In genomic region chr12:52280796-52281560, GRCh38 we compare ENCODE assay signal across 10 cellular contexts. TPM values are rescaled to one million over a fixed set of nuclear protein-coding genes. Genes with fewer than 3 reads are reported as not detected.
DNase-seq lines count a peak whose midpoint lies in the region; ATAC-seq and TF ChIP-seq lines count a peak whose summit lies in the region.
"Had no signal": no experiment of that assay in that cellular context is flagged by ENCODE, and none has a peak within 500 bp of the region (broad histone marks: within the 10 kb centered on the region; RNA-seq: fewer than 3 reads in every experiment).

No MANE protein-coding gene starts in this region.

- peak overlapping the region; percentile 14 for H3K27ac ChIP-seq in colonic mucosa
- peak overlapping the region; percentile 82 for H3K27ac ChIP-seq in lower lobe of right lung
- H3K27ac ChIP-seq in uterus = peak overlapping the region; percentile 47 to 65

- H3K4me3 Mint-ChIP-seq in activated T-cell treated with anti-CD3 and anti-CD28 coated beads, Interleukin-2, amount 50 U/mL, for 4 hours = no peak overlapping the region

- intact Hi-C loops in colonic mucosa (cut with DNase I) = no loop called here
- intact Hi-C loops in lower lobe of right lung (cut with DNase I) = no loop called here
- intact Hi-C loops in uterus (cut with DNase I; ENCODE audit: low total_unique reads) = no loop called here

- peaks cover 7% of the 10 kb centered on the region for H3K4me1 Mint-ChIP-seq in activated T-cell treated with anti-CD3 and anti-CD28 coated beads, Interleukin-2, amount 50 U/mL, for 4 hours (ENCODE audit: low read depth)

- TF ChIP-seq CTCF in colonic mucosa (IDR thresholded peaks at IDR 0.05) (no peak), lower lobe of right lung (IDR thresholded peaks at IDR 0.05) (no peak), uterus (IDR thresholded peaks at IDR 0.05) (no peak)

- H3K9ac ChIP-seq in colonic mucosa (ENCODE audit: low read depth in 2 of 2, low read length in 2 of 2) = no peak overlapping the region

- H3K4me3 ChIP-seq in colonic mucosa = no peak overlapping the region
- H3K4me3 ChIP-seq in lower lobe of right lung = no peak overlapping the region
- no peak overlapping the region for H3K4me3 ChIP-seq in uterus

- H3K27me3 ChIP-seq in colonic mucosa (no peaks in the 10 kb centered on the region), lower lobe of right lung (ENCODE audit: low read depth) (peaks cover 7% of the 10 kb centered on the region), uterus (no peaks in the 10 kb centered on the region)

- H3K9me3 Mint-ChIP-seq in activated T-cell treated with anti-CD3 and anti-CD28 coated beads, Interleukin-2, amount 50 U/mL, for 4 hours = no peaks in the 10 kb centered on the region

- H3K27me3 Mint-ChIP-seq in activated T-cell treated with anti-CD3 and anti-CD28 coated beads, Interleukin-2, amount 50 U/mL, for 4 hours (ENCODE audit: low read depth) = peaks cover 20% of the 10 kb centered on the region

- no peaks in the 10 kb centered on the region for H3K9me3 ChIP-seq in colonic mucosa
- H3K9me3 ChIP-seq in lower lobe of right lung = no peaks in the 10 kb centered on the region
- no peaks in the 10 kb centered on the region for H3K9me3 ChIP-seq in uterus

- no peaks in the 10 kb centered on the region for H3K4me1 ChIP-seq in colonic mucosa
- peaks cover 30% of the 10 kb centered on the region for H3K4me1 ChIP-seq in lower lobe of right lung
- H3K4me1 ChIP-seq in uterus = no peaks in the 10 kb centered on the region

- DNase-seq in SIG-M5 treated with dmso at 0.1 percent for 504 hours (lab: John Stamatoyannopoulos, UW; ENCODE audit: unreplicated experiment) (peak; percentile 61), SIG-M5 (lab: John Stamatoyannopoulos, UW) (no peak), colonic mucosa (peak; percentile 25), lower lobe of right lung (peak; percentile 77), uterus (peak; percentile 46 to 50), HuH-7 (ENCODE audit: low spot score) (no peak), GM19238 (ENCODE audit: insufficient read length, low spot score) (no peak)
- no peak for DNase-seq in activated T-cell treated with anti-CD3 and anti-CD28 coated beads, Interleukin-2, amount 50 U/mL, for 4 hours
- DNase-seq: activated CD8-positive, alpha-beta memory T cell treated with anti-CD3 and anti-CD28 coated beads, Interleukin-2, amount 50 U/mL, for 48 hours; NCI-H2107 had no signal

- H3K36me3 Mint-ChIP-seq in activated T-cell treated with anti-CD3 and anti-CD28 coated beads, Interleukin-2, amount 50 U/mL, for 4 hours (ENCODE audit: insufficient read depth) = no peaks in the 10 kb centered on the region

- no peak for TF ChIP-seq POLR2A in uterus (IDR thresholded peaks at IDR 0.05)

- peak; percentile 69 to 75 for ATAC-seq in lower lobe of right lung
- no peak for ATAC-seq in activated T-cell treated with anti-CD3 and anti-CD28 coated beads, Interleukin-2, amount 50 U/mL, for 4 hours

- H3K36me3 ChIP-seq in colonic mucosa = no peaks in the 10 kb centered on the region
- H3K36me3 ChIP-seq in lower lobe of right lung = no peaks in the 10 kb centered on the region
- no peaks in the 10 kb centered on the region for H3K36me3 ChIP-seq in uterus

RNA-seq across cellular contexts. Expression of gene KRT86, which starts 6.5 kb away (rescaled TPM):
- under 1 TPM in 1 of 2 donors, not detected in 1; 0.16 TPM for total RNA-seq in colonic mucosa
- 0.74 TPM for total RNA-seq in lower lobe of right lung
- under 1 TPM in 1 of 4 donors, not detected in 3; 0.35 TPM for total RNA-seq in uterus
- total RNA-seq in activated T-cell treated with anti-CD3 and anti-CD28 coated beads, Interleukin-2, amount 50 U/mL, for 4 hours = not detected

RNA-seq across cellular contexts. Expression of gene KRT81, which starts 10.4 kb away (rescaled TPM):
- total RNA-seq in colonic mucosa = under 1 TPM in 1 of 2 donors, not detected in 1; 0.77 TPM
- not detected for total RNA-seq in lower lobe of right lung
- total RNA-seq in uterus = not detected
- total RNA-seq in activated T-cell treated with anti-CD3 and anti-CD28 coated beads, Interleukin-2, amount 50 U/mL, for 4 hours = under 1 TPM; 0.19 to 0.25 (median 0.24) TPM

RNA-seq across cellular contexts. Expression of gene KRT83, which starts 40.2 kb away (rescaled TPM):
- not detected for total RNA-seq in colonic mucosa
- not detected for total RNA-seq in lower lobe of right lung
- total RNA-seq in uterus = under 1 TPM in 1 of 4 donors, not detected in 3; 0.21 TPM
- not detected for total RNA-seq in activated T-cell treated with anti-CD3 and anti-CD28 coated beads, Interleukin-2, amount 50 U/mL, for 4 hours

RNA-seq across cellular contexts. Expression of gene KRT7, which starts 47.9 kb away (rescaled TPM):
- total RNA-seq in colonic mucosa (1 to 10 TPM; 2.1 to 4.0 TPM), lower lobe of right lung (257 TPM), uterus (10 to 100 TPM in 1 of 4 donors, 1 to 10 TPM in 2, not detected in 1; 2.1 to 51.2 (median 5.1) TPM)
- 1 to 10 TPM; 1.2 to 2.1 (median 1.5) TPM for total RNA-seq in activated T-cell treated with anti-CD3 and anti-CD28 coated beads, Interleukin-2, amount 50 U/mL, for 4 hours

Comparison
In these comparisons a context has a peak if more than half of its experiments do, and no peak if none do; other contexts are left out.
1. DNase-seq: peak in SIG-M5 treated with dmso at 0.1 percent for 504 hours (single experiment), colonic mucosa (single experiment), lower lobe of right lung (single experiment) and uterus (2 of 2); none in SIG-M5 (single experiment), HuH-7 (single experiment), GM19238 (single experiment) and activated T-cell treated with anti-CD3 and anti-CD28 coated beads, Interleukin-2, amount 50 U/mL, for 4 hours (single experiment).
2. H3K27ac ChIP-seq: peak in every context shown above with its lines; median percentile 82 in lower lobe of right lung; 56 in uterus; 14 in colonic mucosa.
3. ATAC-seq: peak in lower lobe of right lung (2 of 2); none in activated T-cell treated with anti-CD3 and anti-CD28 coated beads, Interleukin-2, amount 50 U/mL, for 4 hours (0 of 2).